In genomic region chr10:29948971-29949370, GRCh38 we compare ENCODE assay signal across 8 cellular contexts.
DNase-seq lines count a peak whose midpoint lies in the region; ATAC-seq, FAIRE-seq and TF ChIP-seq lines count a peak whose summit lies in the region.

No MANE protein-coding gene starts in this region.

- H3K4me3 Mint-ChIP-seq in GM23338, result no peak overlapping the region

- CTCF ChIA-PET in endothelial cell of umbilical vein (lab: Charles Lee), result interaction anchor here (0.8 to 4.2 kb wide), 16 partner anchors 9 to 291 kb away, joined by 3 to 20 read pairs (median 3); no protein-coding TSS in a partner anchor

- no peak for FAIRE-seq in endothelial cell of umbilical vein (lab: Jason Lieb, UNC)

- no peaks in the 10 kb centered on the region for H3K36me3 Mint-ChIP-seq in GM23338 (ENCODE audit: low read depth)

- no peak for TF ChIP-seq CTCF in GM23338 (conservative IDR thresholded peaks at IDR 0.05; ENCODE audit: low read depth in 2 of 2)
- no peak for TF ChIP-seq CTCF in endothelial cell of umbilical vein (IDR thresholded peaks at IDR 0.05; ENCODE audit: extremely low read depth in 1 of 2, insufficient read depth in 1 of 2, low read depth in 1 of 2, low read length in 2 of 2)
- TF ChIP-seq CTCF in gastrocnemius medialis (IDR thresholded peaks at IDR 0.05 in 4 of 5, conservative IDR thresholded peaks at IDR 0.05 in 1 of 5), result no peak
- no peak for TF ChIP-seq CTCF in dorsolateral prefrontal cortex (IDR thresholded peaks at IDR 0.05 in 54 of 56, conservative IDR thresholded peaks at IDR 0.05 in 2 of 56; ENCODE audit: low read depth in 1 of 56, partially characterized antibody in 56 of 56)

- H3K27me3 Mint-ChIP-seq in GM23338 (ENCODE audit: insufficient read depth, low read depth, poor library complexity), result peaks cover 2% of the 10 kb centered on the region

- H3K27ac Mint-ChIP-seq in GM23338, result peak overlapping the region; percentile 27; the same call in 1 of the 2 replicates

- H2AFZ ChIP-seq in GM23338, result peak overlapping the region; percentile 43; the same call in 1 of the 2 replicates
- H2AFZ ChIP-seq in endothelial cell of umbilical vein (ENCODE audit: low read depth, low read length), result peak overlapping the region; percentile 18

- dilution Hi-C loops in endothelial cell of umbilical vein (cut with MboI; ENCODE audit: extremely low pct_ligation_motif_present, low sequenced_read_pairs), result no loop called here

- no peaks in the 10 kb centered on the region; the same call in 1 of the 2 replicates for H3K9me2 ChIP-seq in GM23338 (ENCODE audit: insufficient read depth)

- no peaks in the 10 kb centered on the region for H3K9me3 Mint-ChIP-seq in GM23338

- no peak overlapping the region for H3K27ac ChIP-seq in GM23338 (ENCODE audit: low read depth)
- peak overlapping the region; percentile 98 for H3K27ac ChIP-seq in endothelial cell of umbilical vein (ENCODE audit: insufficient read depth, low read depth, low read length)
- H3K27ac ChIP-seq in gastrocnemius medialis, result peak overlapping the region; percentile 91 to 99 (median 96)
- H3K27ac ChIP-seq in dorsolateral prefrontal cortex, result peak overlapping the region in 3 of 59 donors; percentile 26 to 50 (median 32)

- H3K9me3 ChIP-seq in endothelial cell of umbilical vein (replicated peaks; ENCODE audit: control insufficient read depth, insufficient read depth, low read length) (no peaks in the 10 kb centered on the region), gastrocnemius medialis (no peaks in the 10 kb centered on the region), HAP-1 (no peaks in the 10 kb centered on the region)

- TSS peak; percentile 66 for BruUV-seq in endothelial cell of umbilical vein (replicated peaks; lab: Mats Ljungman, UMichigan)

- no peak for TF ChIP-seq POLR2A in endothelial cell of umbilical vein (IDR thresholded peaks at IDR 0.05; ENCODE audit: low read depth, low read length)
- TF ChIP-seq POLR2A in gastrocnemius medialis (IDR thresholded peaks at IDR 0.05), result peak in 1 of 2 donors; percentile 62

- H3K4me1 Mint-ChIP-seq in GM23338, result peaks cover 6% of the 10 kb centered on the region; the same call in 2 of the 3 replicates

- no peak for ATAC-seq in GM23338
- ATAC-seq in gastrocnemius medialis, result peak in 1 of 2 donors; percentile 38
- ATAC-seq in GM18520 (IDR thresholded peaks at IDR 0.05; ENCODE audit: unreplicated experiment), result no peak

- H3K36me3 ChIP-seq in GM23338 (ENCODE audit: insufficient read depth) (no peaks in the 10 kb centered on the region), endothelial cell of umbilical vein (ENCODE audit: control insufficient read depth in 2 of 2, extremely low read depth in 1 of 2, insufficient read depth in 2 of 2, low read length in 2 of 2) (no peaks in the 10 kb centered on the region), gastrocnemius medialis (no peaks in the 10 kb centered on the region), HAP-1 (replicated peaks) (no peaks in the 10 kb centered on the region)

- H3K27me3 ChIP-seq in GM23338 (ENCODE audit: insufficient read depth) (no peaks in the 10 kb centered on the region), endothelial cell of umbilical vein (ENCODE audit: control insufficient read depth in 2 of 2, insufficient read depth in 2 of 2, low read length in 2 of 2) (no peaks in the 10 kb centered on the region), gastrocnemius medialis (no peaks in the 10 kb centered on the region), dorsolateral prefrontal cortex (peaks cover 0 to 3% (median 0%) of the 10 kb centered on the region in 45 donors), HAP-1 (ENCODE audit: low read depth) (no peaks in the 10 kb centered on the region)

- no peaks in the 10 kb centered on the region for H3K9me1 ChIP-seq in endothelial cell of umbilical vein (replicated peaks; ENCODE audit: control insufficient read depth, extremely low read depth, insufficient read depth, low read length)

- in situ Hi-C loops in gastrocnemius medialis (cut with MboI; ENCODE audit: low sequenced_read_pairs in 4 of 4), result loop anchor here in 1 of 4 donors (5.0 kb wide), 1 partner anchor 48 kb away; no protein-coding TSS in a partner anchor
- in situ Hi-C loops in HAP-1 (cut with MboI; ENCODE audit: low sequenced_read_pairs), result no loop called here

- DNase-seq in GM23338 (ENCODE audit: low spot score) (no peak), NCI-H2171 treated with DMSO at 0.1 percent for 48 hours (lab: John Stamatoyannopoulos, UW) (peak; percentile 61), endothelial cell of umbilical vein (ENCODE audit: low read depth, low spot score) (no peak), gastrocnemius medialis (peak; percentile 56), NCI-H1048 (lab: John Stamatoyannopoulos, UW) (no peak), dorsolateral prefrontal cortex (no peak), HAP-1 (ENCODE audit: low spot score in 2 of 2) (no peak)

- H3K4me2 ChIP-seq in GM23338, result no peak overlapping the region
- H3K4me2 ChIP-seq in endothelial cell of umbilical vein (ENCODE audit: insufficient read depth, low read length), result peak overlapping the region; percentile 29

- no peaks in the 10 kb centered on the region for H3F3A ChIP-seq in GM23338 (replicated peaks; ENCODE audit: low read depth)

- no peak overlapping the region for H3K4me3 ChIP-seq in GM23338
- H3K4me3 ChIP-seq in endothelial cell of umbilical vein (replicated peaks in 1 of 3; ENCODE audit: insufficient read depth in 1 of 3, low read depth in 1 of 3, low read length in 3 of 3), result no peak overlapping the region
- no peak overlapping the region for H3K4me3 ChIP-seq in gastrocnemius medialis
- no peak overlapping the region for H3K4me3 ChIP-seq in dorsolateral prefrontal cortex
- H3K4me3 ChIP-seq in HAP-1, result no peak overlapping the region

- H3K4me1 ChIP-seq in GM23338 (ENCODE audit: insufficient read depth) (no peaks in the 10 kb centered on the region), endothelial cell of umbilical vein (ENCODE audit: control insufficient read depth, extremely low read depth, insufficient read depth, low read length) (peaks cover 51% of the 10 kb centered on the region), gastrocnemius medialis (peaks cover 32 to 36% of the 10 kb centered on the region in 2 donors), HAP-1 (no peaks in the 10 kb centered on the region)

- intact Hi-C loops in endothelial cell of umbilical vein (cut with micrococcal nuclease) (loop anchor here (1.0 to 2.0 kb wide), 12 partner anchors 19 to 313 kb away; no protein-coding TSS in a partner anchor), gastrocnemius medialis (cut with DNase I; ENCODE audit: low total_unique reads) (loop anchor here (5.0 kb wide), 3 partner anchors 142 to 307 kb away; no protein-coding TSS in a partner anchor), dorsolateral prefrontal cortex (cut with DNase I) (no loop called here)

- H4K20me1 ChIP-seq in GM23338 (replicated peaks; ENCODE audit: insufficient read depth) (no peaks in the 10 kb centered on the region), endothelial cell of umbilical vein (replicated peaks; ENCODE audit: control insufficient read depth, extremely low read depth, insufficient read depth, low read length) (no peaks in the 10 kb centered on the region)

- POLR2A ChIA-PET in endothelial cell of umbilical vein (lab: Charles Lee), result interaction anchor here (0.6 kb wide), 1 partner anchor 642 kb away, joined by 3 read pairs; no protein-coding TSS in a partner anchor

- H3K79me2 ChIP-seq in GM23338 (replicated peaks; ENCODE audit: insufficient read depth), result no peaks in the 10 kb centered on the region
- H3K79me2 ChIP-seq in endothelial cell of umbilical vein (ENCODE audit: control insufficient read depth, insufficient read depth, low read length), result no peaks in the 10 kb centered on the region

- H3K9ac ChIP-seq in endothelial cell of umbilical vein (replicated peaks; ENCODE audit: extremely low read depth, insufficient read depth, low read length), result peak overlapping the region; percentile 78

TF ChIP-seq in endothelial cell of umbilical vein, 7 proteins besides CTCF, POLR2A, EP300 and RAD21:
- TF ChIP-seq JUN (IDR thresholded peaks at IDR 0.05; ENCODE audit: borderline replicate concordance, insufficient read depth, insufficient read length, low read depth) (no peak), POLR2AphosphoS5 (IDR thresholded peaks at IDR 0.05; ENCODE audit: insufficient read depth, low read depth, low read length) (no peak), FOS (IDR thresholded peaks at IDR 0.05; ENCODE audit: borderline replicate concordance, insufficient read depth, low read length) (no peak), MYC (IDR thresholded peaks at IDR 0.05; ENCODE audit: low read depth, low read length) (no peak), GATA2 (IDR thresholded peaks at IDR 0.05; ENCODE audit: insufficient read depth, insufficient read length, low read depth, low read length) (no peak), EZH2 (IDR thresholded peaks at IDR 0.05; ENCODE audit: borderline replicate concordance, low read depth, low read length, severe bottlenecking) (no peak)
- TF ChIP-seq, protein P1, sequence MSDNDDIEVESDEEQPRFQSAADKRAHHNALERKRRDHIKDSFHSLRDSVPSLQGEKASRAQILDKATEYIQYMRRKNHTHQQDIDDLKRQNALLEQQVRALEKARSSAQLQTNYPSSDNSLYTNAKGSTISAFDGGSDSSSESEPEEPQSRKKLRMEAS (IDR thresholded peaks at IDR 0.05; ENCODE audit: insufficient read depth, insufficient read length), result no peak
TF ChIP-seq in endothelial cell of umbilical vein: peak in this region for 0.

Comparison
In these comparisons a context has a peak if more than half of its experiments do, and no peak if none do; other contexts are left out.
1. DNase-seq: peak in NCI-H2171 treated with DMSO at 0.1 percent for 48 hours (single experiment) and gastrocnemius medialis (2 of 2); none in GM23338 (single experiment), endothelial cell of umbilical vein (single experiment), NCI-H1048 (single experiment), dorsolateral prefrontal cortex (0 of 10) and HAP-1 (0 of 2).
2. intact Hi-C loops: an anchor here in endothelial cell of umbilical vein (1.0 to 2.0 kb wide) and gastrocnemius medialis (5.0 kb wide); none called in dorsolateral prefrontal cortex.